In the genomic region with DNA sequence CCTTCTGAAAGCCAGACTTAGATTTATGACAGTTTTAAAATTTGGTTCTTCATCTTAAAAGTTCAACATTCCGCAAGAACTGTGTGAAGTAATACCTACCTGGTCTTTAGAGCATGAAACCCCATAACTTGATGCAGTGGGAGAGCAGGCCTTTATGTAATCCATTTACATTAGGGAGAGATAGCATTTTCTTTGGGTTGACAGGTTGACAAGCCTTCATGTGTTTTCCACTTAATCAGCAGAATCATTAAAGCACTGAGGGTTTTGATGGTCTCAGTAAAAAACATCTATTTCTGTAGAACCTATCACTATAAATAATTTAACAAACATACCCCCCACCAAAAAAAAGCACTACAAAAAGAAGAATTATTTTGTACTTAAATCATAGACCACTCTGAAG, we compare ENCODE assay signal across 32 cellular contexts.
"Had no signal": no experiment of that assay in that cellular context is flagged by ENCODE, and none has a peak within 500 bp of the region (broad histone marks: within the 10 kb centered on the region; RNA-seq: fewer than 3 reads in every experiment).

No MANE protein-coding gene starts in this region.

- H3K27me3 ChIP-seq: adrenal gland, ascending aorta, body of pancreas, brain microvascular endothelial cell, breast epithelium, cardiac muscle cell had no signal

- H3K9me3 ChIP-seq: adrenal gland, ascending aorta, body of pancreas, breast epithelium had no signal

- H3K36me3 ChIP-seq: adrenal gland, ascending aorta, brain microvascular endothelial cell, breast epithelium, cardiac muscle cell had no signal

- H3K4me1 ChIP-seq: adrenal gland, ascending aorta, body of pancreas, breast epithelium had no signal

- ATAC-seq: activated naive CD8-positive, alpha-beta T cell treated with anti-CD3 and anti-CD28 coated beads, Interleukin-2, amount 50 U/mL, for 24 hours; body of pancreas had no signal

- FAIRE-seq: astrocyte, bronchial epithelial cell had no signal

- DNase-seq: activated effector memory CD4-positive, alpha-beta T cell treated with anti-CD3 and anti-CD28 coated beads, Interleukin-2, amount 50 U/mL, for 16 hours; activated effector memory CD4-positive, alpha-beta T cell treated with Interleukin-2 at 50 U/mL for 16 hours; activated gamma-delta T cell; activated gamma-delta T cell treated with Interleukin-2 at 50 U/mL for 16 hours; activated naive CD4-positive, alpha-beta T cell; activated naive CD4-positive, alpha-beta T cell treated with anti-CD3 and anti-CD28 coated beads for 36 hours; activated naive CD4-positive, alpha-beta T cell treated with anti-CD3 and anti-CD28 coated beads, Interleukin-2, amount 10 ng/mL, durations not matched to agents 7 days and 5 days; activated naive CD4-positive, alpha-beta T cell treated with anti-CD3 and anti-CD28 coated beads, Interleukin-2, amount 50 U/mL, for 16 hours; activated naive CD4-positive, alpha-beta T cell treated with Interleukin-2 at 50 U/mL for 16 hours; activated naive CD8-positive, alpha-beta T cell treated with anti-CD3 and anti-CD28 coated beads for 36 hours; activated naive CD8-positive, alpha-beta T cell treated with anti-CD3 and anti-CD28 coated beads, Interleukin-2, amount 10 ng/mL, durations not matched to agents 7 days and 5 days; activated naive CD8-positive, alpha-beta T cell treated with anti-CD3 and anti-CD28 coated beads, Interleukin-2, amount 50 U/mL, for 24 hours; activated T-cell treated with anti-CD3 and anti-CD28 coated beads, Interleukin-2, amount 50 U/mL, for 1 hour; activated T-cell treated with anti-CD3 and anti-CD28 coated beads, Interleukin-2, amount 50 U/mL, for 24 hours; activated T-cell treated with anti-CD3 and anti-CD28 coated beads, Interleukin-2, amount 50 U/mL, for 4 hours; activated T-cell treated with anti-CD3 and anti-CD28 coated beads, Interleukin-2, amount 50 U/mL, for 48 hours; activated T-cell treated with anti-CD3 and anti-CD28 coated beads, Interleukin-2, amount 50 U/mL, for 72 hours; adrenal gland; amniotic stem cell; amygdala; anterior cingulate cortex; aorta; body of pancreas; brain microvascular endothelial cell; caudate nucleus; central memory CD4-positive, alpha-beta T cell; cerebellar nuclear complex had no signal

- H3K27ac ChIP-seq: adrenal gland, ascending aorta, body of pancreas, brain microvascular endothelial cell, breast epithelium, cardiac muscle cell had no signal

- H3K4me3 ChIP-seq: adrenal gland, ascending aorta, body of pancreas, breast epithelium, cardiac muscle cell had no signal
